ENCODE assay signal across 23 cellular contexts in genomic region chr5:125467222-125467621, GRCh38.
"Had no signal": no experiment of that assay in that cellular context is flagged by ENCODE, and none has a peak within 500 bp of the region (broad histone marks: within the 10 kb centered on the region; RNA-seq: fewer than 3 reads in every experiment).

No MANE protein-coding gene starts in this region.

- H3K27me3 Mint-ChIP-seq: effector memory CD8-positive, alpha-beta T cell; stimulated activated memory B cell treated with anti-CD40 and anti-IgM and Interleukin-4, amounts not matched to agents 10 μg/mL and 1 μg/mL and 100 μg/mL, for 72 hours had no signal

- H3K36me3 ChIP-seq: prostate gland, sigmoid colon, tibial artery had no signal

- ATAC-seq: effector memory CD8-positive, alpha-beta T cell; left lobe of liver; mucosa of descending colon; right cardiac atrium; stimulated activated memory B cell treated with anti-CD40 and anti-IgM and Interleukin-4, amounts not matched to agents 10 μg/mL and 1 μg/mL and 100 μg/mL, for 72 hours; stimulated activated naive CD8-positive, alpha-beta T cell treated with anti-CD3 and anti-CD28 coated beads, Interleukin-15, Interleukin-2, amounts not matched to agents 100 U/mL and 50 U/mL, for 24 hours had no signal

- H3K27ac ChIP-seq: coronary artery, prostate gland, sigmoid colon, testis, tibial artery had no signal

- H3K4me3 ChIP-seq: coronary artery, lung, mucosa of descending colon, prostate gland, sigmoid colon, testis, tibial artery had no signal

- H3K27me3 ChIP-seq: sigmoid colon, testis, tibial artery had no signal

- H3K27ac Mint-ChIP-seq: effector memory CD8-positive, alpha-beta T cell; immature natural killer cell; memory B cell; mesothelial cell of epicardium; naive B cell; nephron; stimulated activated memory B cell treated with anti-CD40 and anti-IgM and Interleukin-4, amounts not matched to agents 10 μg/mL and 1 μg/mL and 100 μg/mL, for 72 hours; type B pancreatic cell had no signal

- DNase-seq: effector memory CD8-positive, alpha-beta T cell; hypothalamus; immature natural killer cell; islet precursor cell; mucosa of descending colon; naive B cell; nucleus accumbens; right cardiac atrium; sigmoid colon; stimulated activated CD4-positive, alpha-beta T cell treated with anti-CD3 and anti-CD28 coated beads, Interleukin-4, amount 100 ng/mL, for 4 hours; stimulated activated naive CD8-positive, alpha-beta T cell treated with anti-CD3 and anti-CD28 coated beads, Interleukin-15, Interleukin-2, amounts not matched to agents 100 U/mL and 50 U/mL, for 24 hours; substantia nigra; testis; tibial artery had no signal

- H3K9me3 Mint-ChIP-seq: memory B cell; mesothelial cell of epicardium; nephron; stimulated activated memory B cell treated with anti-CD40 and anti-IgM and Interleukin-4, amounts not matched to agents 10 μg/mL and 1 μg/mL and 100 μg/mL, for 72 hours; type B pancreatic cell had no signal

- H3K4me1 Mint-ChIP-seq: immature natural killer cell; memory B cell; naive B cell; stimulated activated memory B cell treated with anti-CD40 and anti-IgM and Interleukin-4, amounts not matched to agents 10 μg/mL and 1 μg/mL and 100 μg/mL, for 72 hours had no signal

- H3K36me3 Mint-ChIP-seq: immature natural killer cell; memory B cell; mesothelial cell of epicardium; naive B cell; stimulated activated memory B cell treated with anti-CD40 and anti-IgM and Interleukin-4, amounts not matched to agents 10 μg/mL and 1 μg/mL and 100 μg/mL, for 72 hours; type B pancreatic cell had no signal

- H3K4me3 Mint-ChIP-seq: effector memory CD8-positive, alpha-beta T cell; immature natural killer cell; memory B cell; mesothelial cell of epicardium; naive B cell; nephron; stimulated activated memory B cell treated with anti-CD40 and anti-IgM and Interleukin-4, amounts not matched to agents 10 μg/mL and 1 μg/mL and 100 μg/mL, for 72 hours; type B pancreatic cell had no signal

- H3K4me1 ChIP-seq: prostate gland, sigmoid colon, testis, tibial artery had no signal

- H3K9me3 ChIP-seq: mucosa of descending colon, prostate gland, sigmoid colon, testis, tibial artery had no signal
